Comparison of ENCODE assay signal across 10 cellular contexts in the genomic region with DNA sequence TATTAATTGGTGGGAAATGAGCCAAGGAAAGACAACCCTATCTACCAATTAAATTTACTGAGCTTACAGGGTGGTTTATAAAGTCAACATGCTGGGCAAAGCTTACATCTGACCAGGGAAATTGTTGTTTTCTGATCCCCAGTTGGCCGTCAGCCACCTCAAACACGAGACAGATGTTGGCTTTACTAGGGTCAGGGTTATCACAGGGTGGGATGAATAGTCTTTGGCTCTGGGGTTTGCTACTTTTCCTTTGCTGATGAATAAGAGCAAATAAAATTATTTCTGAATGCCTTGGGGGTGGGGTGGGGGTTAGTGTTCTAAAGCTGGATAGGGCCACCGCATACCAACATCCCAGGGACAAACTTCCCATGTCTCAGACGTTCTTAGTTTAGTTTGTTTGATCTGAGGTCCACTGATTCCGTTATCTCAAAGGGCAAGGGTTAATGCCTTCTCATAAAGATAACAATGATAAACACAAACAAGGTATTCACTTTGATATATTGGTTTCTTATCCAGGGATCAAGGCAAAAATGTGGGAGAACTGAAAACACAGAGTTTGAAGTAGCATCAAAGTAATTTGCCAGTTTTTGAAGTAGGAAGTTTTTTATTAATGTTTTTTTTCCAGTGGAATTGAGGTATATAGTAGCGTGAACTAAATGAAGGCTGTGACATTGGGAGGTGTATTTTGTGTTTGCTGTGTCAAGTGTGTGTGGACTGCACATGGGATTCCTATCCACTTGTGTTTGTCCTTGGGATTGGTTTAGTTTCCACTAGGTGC.
DNase-seq lines count a peak whose midpoint lies in the region; ATAC-seq and TF ChIP-seq lines count a peak whose summit lies in the region.
"Had no signal": no experiment of that assay in that cellular context is flagged by ENCODE, and none has a peak within 500 bp of the region (broad histone marks: within the 10 kb centered on the region; RNA-seq: fewer than 3 reads in every experiment).

No MANE protein-coding gene starts in this region.

- no peaks in the 10 kb centered on the region for H4K20me1 ChIP-seq in HCT116 (ENCODE audit: insufficient read depth)
- H4K20me1 ChIP-seq in osteoblast (ENCODE audit: insufficient read depth, low read length): no peaks in the 10 kb centered on the region

- peak; percentile 77 for DNase-seq in HCT116 (ENCODE audit: low read depth, low spot score)
- peak; percentile 61 for DNase-seq in NCI-H345 treated with DMSO at 0.1 percent for 48 hours (lab: John Stamatoyannopoulos, UW; ENCODE audit: unreplicated experiment)
- peak; percentile 74 for DNase-seq in dermis blood vessel endothelial cell
- DNase-seq in osteoblast (ENCODE audit: insufficient read length, low spot score, missing footprints): peak; percentile 86
- DNase-seq in amygdala (lab: John Stamatoyannopoulos, UW): no peak
- DNase-seq in HAP-1 (ENCODE audit: low spot score in 2 of 2): no peak
- DNase-seq: amniotic stem cell; naive thymus-derived CD4-positive, alpha-beta T cell; RPMI8226 had no signal

- ATAC-seq in HCT116 (peak; percentile 76), GM21515 (IDR thresholded peaks at IDR 0.05; ENCODE audit: unreplicated experiment) (no peak)
- ATAC-seq: naive thymus-derived CD4-positive, alpha-beta T cell had no signal

- H3K36me3 ChIP-seq in HCT116 (ENCODE audit: control insufficient read depth in 1 of 2, insufficient read depth in 2 of 2, low read length in 2 of 2) (peaks cover 0 to 4% of the 10 kb centered on the region in 2 experiments; a peak in 1 of 4 replicates), osteoblast (ENCODE audit: insufficient read depth, low read length) (no peaks in the 10 kb centered on the region), HAP-1 (replicated peaks) (no peaks in the 10 kb centered on the region)

- H3K27me3 ChIP-seq in HCT116 (ENCODE audit: insufficient read depth, low read length): no peaks in the 10 kb centered on the region
- no peaks in the 10 kb centered on the region for H3K27me3 ChIP-seq in osteoblast (ENCODE audit: insufficient read depth, low read length)
- H3K27me3 ChIP-seq in HAP-1 (ENCODE audit: low read depth): no peaks in the 10 kb centered on the region

- H3K4me2 ChIP-seq in HCT116 (ENCODE audit: low read length) (peak overlapping the region; percentile 76), osteoblast (ENCODE audit: insufficient read depth, low read length) (peak overlapping the region; percentile 15)

- no peaks in the 10 kb centered on the region for H3K79me2 ChIP-seq in HCT116 (ENCODE audit: insufficient read depth, low read length)
- no peaks in the 10 kb centered on the region for H3K79me2 ChIP-seq in osteoblast (ENCODE audit: insufficient read depth, low read length)

- H3K4me1 ChIP-seq in HCT116 (ENCODE audit: control insufficient read depth in 1 of 2, insufficient read depth in 2 of 2, low read length in 2 of 2) (peaks cover 34 to 58% of the 10 kb centered on the region in 2 experiments), osteoblast (ENCODE audit: insufficient read depth, low read length) (peaks cover 48% of the 10 kb centered on the region), HAP-1 (no peaks in the 10 kb centered on the region)

- POLR2A ChIA-PET in HCT116 (lab: Charles Lee): interaction anchor here (0.6 kb wide), 1 partner anchor 142 kb away, joined by 3 read pairs; no protein-coding TSS in a partner anchor

- in situ Hi-C loops in HAP-1 (cut with MboI; ENCODE audit: low sequenced_read_pairs): no loop called here

- no peak for TF ChIP-seq RAD21 in HCT116 (IDR thresholded peaks at IDR 0.05; ENCODE audit: low read depth)

- 0 out of 2 replicates have a peak overlapping the region, but pooled peaks have one; percentile 3 for H3K9ac ChIP-seq in HCT116 (ENCODE audit: low read length)

- no peaks in the 10 kb centered on the region for H3K9me2 ChIP-seq in HCT116 (ENCODE audit: insufficient read depth)

- H3K9me3 ChIP-seq in HCT116 (ENCODE audit: control insufficient read depth in 1 of 2, insufficient read depth in 1 of 2, low read depth in 1 of 2, low read length in 2 of 2) (no peaks in the 10 kb centered on the region), osteoblast (ENCODE audit: low read depth, low read length) (no peaks in the 10 kb centered on the region), HAP-1 (no peaks in the 10 kb centered on the region)

- intact Hi-C loops in HCT116 (cut with micrococcal nuclease): no loop called here

- H3K4me3 ChIP-seq in HCT116 (replicated peaks in 1 of 2; ENCODE audit: low read depth in 1 of 2, low read length in 2 of 2) (no peak overlapping the region), osteoblast (ENCODE audit: insufficient read depth, low read length) (no peak overlapping the region), HAP-1 (no peak overlapping the region)

- CTCF ChIA-PET in HCT116 (lab: Charles Lee): interaction anchor here (1.1 kb wide), 1 partner anchor 22 kb away, joined by 3 read pairs; no protein-coding TSS in a partner anchor

- RAD21 ChIA-PET in HCT116 (lab: Charles Lee; ENCODE audit: low non-redundant PET in 1 of 2, low total read pairs in 2 of 2, uncharacterized antibody in 2 of 2, unreplicated experiment in 2 of 2): interaction anchor here (0.8 to 1.1 kb wide), 2 partner anchors 30 kb away, joined by 3 read pairs; no protein-coding TSS in a partner anchor

- H2AFZ ChIP-seq in HCT116 (ENCODE audit: low read depth, low read length, poor library complexity, severe bottlenecking) (no peak overlapping the region), osteoblast (ENCODE audit: low read length) (no peak overlapping the region)

- TF ChIP-seq CTCF in HCT116 (IDR thresholded peaks at IDR 0.05 in 2 of 3, conservative IDR thresholded peaks at IDR 0.05 in 1 of 3; ENCODE audit: borderline replicate concordance in 1 of 3, insufficient read depth in 1 of 3, low read depth in 2 of 3, low read length in 2 of 3): no peak
- no peak for TF ChIP-seq CTCF in osteoblast (IDR thresholded peaks at IDR 0.05; ENCODE audit: extremely low read depth, low read depth, low read length)

- BruUV-seq in HCT116 (replicated peaks; lab: Mats Ljungman, UMichigan): no TSS peak

- TF ChIP-seq POLR2A in HCT116 (IDR thresholded peaks at IDR 0.05; ENCODE audit: borderline replicate concordance, extremely low read depth, insufficient read depth, insufficient read length): no peak

- H3K27ac ChIP-seq in HCT116 (ENCODE audit: low read depth, low read length) (0 out of 2 replicates have a peak overlapping the region, but pooled peaks have one; percentile 4), osteoblast (ENCODE audit: low read depth, low read length) (peak overlapping the region; percentile 100)

TF ChIP-seq in HCT116, 20 proteins besides CTCF, POLR2A, EP300 and RAD21:
- TF ChIP-seq TCF7L2 (IDR thresholded peaks at IDR 0.05; ENCODE audit: borderline replicate concordance, extremely low read depth, insufficient read depth, insufficient read length): peak; percentile 98
- no peak for TF ChIP-seq YY1 (IDR thresholded peaks at IDR 0.05; ENCODE audit: extremely low read depth, insufficient replicate concordance, low read depth, low read length)

Comparison
In these comparisons a context has a peak if more than half of its experiments do, and no peak if none do; other contexts are left out.
1. DNase-seq: peak in HCT116 (single experiment), NCI-H345 treated with DMSO at 0.1 percent for 48 hours (single experiment), dermis blood vessel endothelial cell (single experiment) and osteoblast (single experiment); none in amygdala (0 of 56) and HAP-1 (0 of 2).